Comparison of ENCODE assay signal across 36 cellular contexts in genomic region chr5:81656788-81657187, GRCh38.
"Had no signal": no experiment of that assay in that cellular context is flagged by ENCODE, and none has a peak within 500 bp of the region (broad histone marks: within the 10 kb centered on the region; RNA-seq: fewer than 3 reads in every experiment).

No MANE protein-coding gene starts in this region.

- H3K27me3 ChIP-seq: ascending aorta, cardiac muscle cell had no signal

- H3K27me3 Mint-ChIP-seq: activated B cell treated with CpG ODN at 0.5 μM for 24 hours; activated CD4-positive, alpha-beta memory T cell treated with anti-CD3 and anti-CD28 coated beads for 36 hours; activated CD4-positive, alpha-beta T cell treated with anti-CD3 and anti-CD28 coated beads, Interleukin-2, amount 10 ng/mL, durations not matched to agents 24 days and 14 days; activated CD8-positive, alpha-beta T cell treated with anti-CD3 and anti-CD28 coated beads for 36 hours; activated naive CD8-positive, alpha-beta T cell treated with anti-CD3 and anti-CD28 coated beads for 36 hours; activated T-helper 17 cell treated with anti-CD3 and anti-CD28 coated beads, Interleukin-2, amount 50 U/mL, for 72 hours; brain; central memory CD8-positive, alpha-beta T cell; T-cell had no signal

- H3K27ac Mint-ChIP-seq: activated B cell treated with CpG ODN at 0.5 μM for 24 hours; activated CD4-positive, alpha-beta memory T cell treated with anti-CD3 and anti-CD28 coated beads for 36 hours; activated CD4-positive, alpha-beta T cell treated with anti-CD3 and anti-CD28 coated beads, Interleukin-2, amount 10 ng/mL, durations not matched to agents 24 days and 14 days; activated CD8-positive, alpha-beta T cell treated with anti-CD3 and anti-CD28 coated beads for 36 hours; activated naive CD4-positive, alpha-beta T cell treated with anti-CD3 and anti-CD28 coated beads for 36 hours; activated naive CD4-positive, alpha-beta T cell treated with anti-CD3 and anti-CD28 coated beads, Interleukin-2, amount 50 U/mL, for 72 hours; activated naive CD8-positive, alpha-beta T cell treated with anti-CD3 and anti-CD28 coated beads for 36 hours; activated T-cell treated with anti-CD3 and anti-CD28 coated beads, Interleukin-2, amount 50 U/mL, for 72 hours; activated T-helper 1 cell treated with anti-CD3 and anti-CD28 coated beads, Interleukin-12 subunit alpha, Interleukin-12 subunit beta, Interleukin-2, Interleukin-4 antibody, amounts not matched to agents 30 ng/mL and 10 ng/mL and 1 ng/mL, durations not matched to agents 14 hours and 24 hours and 36 hours; activated T-helper 17 cell treated with anti-CD3 and anti-CD28 coated beads, Interleukin-2, amount 50 U/mL, for 72 hours; T-cell; T-helper 2 cell treated with Interferon-gamma antibody and Interleukin-4, amounts not matched to agents 5 μg/mL and 100 μg/mL, for 36 hours had no signal

- H3K4me3 ChIP-seq: ascending aorta, cardiac muscle cell had no signal

- H3K4me3 Mint-ChIP-seq: activated B cell treated with CpG ODN at 0.5 μM for 24 hours; activated CD4-positive, alpha-beta memory T cell treated with anti-CD3 and anti-CD28 coated beads for 36 hours; activated CD4-positive, alpha-beta T cell treated with anti-CD3 and anti-CD28 coated beads, Interleukin-2, amount 10 ng/mL, durations not matched to agents 24 days and 14 days; activated CD8-positive, alpha-beta T cell treated with anti-CD3 and anti-CD28 coated beads for 36 hours; activated naive CD4-positive, alpha-beta T cell treated with anti-CD3 and anti-CD28 coated beads for 36 hours; activated naive CD8-positive, alpha-beta T cell treated with anti-CD3 and anti-CD28 coated beads for 36 hours; activated T-cell treated with anti-CD3 and anti-CD28 coated beads, Interleukin-2, amount 50 U/mL, for 4 hours; activated T-cell treated with anti-CD3 and anti-CD28 coated beads, Interleukin-2, amount 50 U/mL, for 72 hours; activated T-helper 1 cell treated with anti-CD3 and anti-CD28 coated beads, Interleukin-12 subunit alpha, Interleukin-12 subunit beta, Interleukin-2, Interleukin-4 antibody, amounts not matched to agents 30 ng/mL and 10 ng/mL and 1 ng/mL, durations not matched to agents 14 hours and 24 hours and 36 hours; activated T-helper 17 cell treated with anti-CD3 and anti-CD28 coated beads, Interleukin-2, amount 50 U/mL, for 72 hours; brain; central memory CD8-positive, alpha-beta T cell; T-cell; T-helper 2 cell treated with Interferon-gamma antibody and Interleukin-4, amounts not matched to agents 5 μg/mL and 100 μg/mL, for 36 hours had no signal

- FAIRE-seq: bronchial epithelial cell, TTC549 had no signal

- DNase-seq: activated B cell treated with CpG ODN at 0.5 μM for 24 hours; activated CD4-positive, alpha-beta memory T cell treated with anti-CD3 and anti-CD28 coated beads for 36 hours; activated CD4-positive, alpha-beta T cell treated with anti-CD3 and anti-CD28 coated beads for 4 hours; activated CD4-positive, alpha-beta T cell treated with anti-CD3 and anti-CD28 coated beads, Interleukin-2, amount 10 ng/mL, durations not matched to agents 24 days and 14 days; activated CD4-positive, alpha-beta T cell treated with anti-CD3 and anti-CD28 coated beads, Interleukin-2, amount 50 U/mL, for 1 hour; activated CD4-positive, alpha-beta T cell treated with anti-CD3 and anti-CD28 coated beads, Interleukin-2, amount 50 U/mL, for 4 hours; activated CD4-positive, CD25-positive, alpha-beta regulatory T cell treated with anti-CD3 and anti-CD28 coated beads, Interleukin-2, amount 50 U/mL, for 72 hours; activated CD8-positive, alpha-beta memory T cell treated with anti-CD3 and anti-CD28 coated beads, Interleukin-2, amount 50 U/mL, for 4 hours; activated CD8-positive, alpha-beta T cell treated with anti-CD3 and anti-CD28 coated beads for 36 hours; activated effector memory CD4-positive, alpha-beta T cell treated with anti-CD3 and anti-CD28 coated beads, Interleukin-2, amount 50 U/mL, for 16 hours; activated gamma-delta T cell treated with Interleukin-2 at 50 U/mL for 16 hours; activated naive CD4-positive, alpha-beta T cell; activated naive CD4-positive, alpha-beta T cell treated with anti-CD3 and anti-CD28 coated beads for 36 hours; activated naive CD4-positive, alpha-beta T cell treated with anti-CD3 and anti-CD28 coated beads, Interleukin-2, amount 50 U/mL, for 16 hours; activated naive CD8-positive, alpha-beta T cell treated with anti-CD3 and anti-CD28 coated beads for 36 hours; activated T-cell treated with anti-CD3 and anti-CD28 coated beads for 4 hours; activated T-cell treated with anti-CD3 and anti-CD28 coated beads, Interleukin-2, amount 50 U/mL, for 1 hour; activated T-cell treated with anti-CD3 and anti-CD28 coated beads, Interleukin-2, amount 50 U/mL, for 4 hours; activated T-cell treated with anti-CD3 and anti-CD28 coated beads, Interleukin-2, amount 50 U/mL, for 72 hours; anterior cingulate cortex; caudate nucleus; cerebellar nuclear complex; T-cell; T-helper 2 cell; T-helper 9 cell had no signal

- H3K36me3 ChIP-seq: ascending aorta, cardiac muscle cell had no signal

- H3K9me3 Mint-ChIP-seq: activated B cell treated with CpG ODN at 0.5 μM for 24 hours; activated T-helper 17 cell treated with anti-CD3 and anti-CD28 coated beads, Interleukin-2, amount 50 U/mL, for 72 hours had no signal

- H3K9me3 ChIP-seq: ascending aorta had no signal

- H3K27ac ChIP-seq: ascending aorta, cardiac muscle cell, VCaP had no signal
